In genomic region chr6:122709922-122710512, GRCh38 we compare ENCODE assay signal across 11 cellular contexts.
A peak's percentile ranks its signal among the peaks of the same experiment; 100 is the strongest.
DNase-seq lines count a peak whose midpoint lies in the region; ATAC-seq and TF ChIP-seq lines count a peak whose summit lies in the region.
"Had no signal": no experiment of that assay in that cellular context is flagged by ENCODE, and none has a peak within 500 bp of the region (broad histone marks: within the 10 kb centered on the region; RNA-seq: fewer than 3 reads in every experiment).

No MANE protein-coding gene starts in this region.

- no peak for TF ChIP-seq CTCF in CD14-positive monocyte (IDR thresholded peaks at IDR 0.05)
- TF ChIP-seq CTCF in neural progenitor cell (IDR thresholded peaks at IDR 0.05) = no peak

- H3K36me3 Mint-ChIP-seq in CD14-positive monocyte (no peaks in the 10 kb centered on the region), neural progenitor cell (no peaks in the 10 kb centered on the region)

- H3K27ac Mint-ChIP-seq in CD14-positive monocyte (peak overlapping the region; percentile 57 to 86 (median 74)), neural progenitor cell (no peak overlapping the region)

- H3K4me1 ChIP-seq in neural progenitor cell = peaks cover 28% of the 10 kb centered on the region

- DNase-seq in CD14-positive monocyte (ENCODE audit: low spot score) (peak; percentile 71), SKM-1 (lab: John Stamatoyannopoulos, UW; ENCODE audit: unreplicated experiment) (peak; percentile 95), kidney tubule cell (ENCODE audit: low spot score) (no peak), neural progenitor cell (ENCODE audit: low spot score) (no peak)
- DNase-seq in activated naive CD4-positive, alpha-beta T cell treated with Interleukin-2 at 50 U/mL for 16 hours = no peak
- DNase-seq in stimulated activated CD4-positive, alpha-beta T cell treated with anti-CD3 and anti-CD28 coated beads, Interleukin-2, amount 100 ng/mL, for 48 hours = no peak
- DNase-seq: NCI-H2081, retina had no signal

- no peak overlapping the region for H3K4me3 ChIP-seq in neural progenitor cell
- H3K4me3 ChIP-seq: SJSA1 had no signal

- ATAC-seq in GM19372 (IDR thresholded peaks at IDR 0.05; ENCODE audit: low read depth, unreplicated experiment) (peak; percentile 81), HG03108 (IDR thresholded peaks at IDR 0.05; ENCODE audit: unreplicated experiment) (peak; percentile 56)

- H3K27me3 Mint-ChIP-seq in CD14-positive monocyte (ENCODE audit: low read depth in 3 of 3) (peaks cover 0 to 16% (median 7%) of the 10 kb centered on the region in 3 donors), neural progenitor cell (ENCODE audit: insufficient read depth, low read depth) (no peaks in the 10 kb centered on the region)

- no peak overlapping the region for H2AFZ ChIP-seq in neural progenitor cell (replicated peaks)

- H3K9me3 Mint-ChIP-seq in CD14-positive monocyte = peaks cover 0 to 5% (median 0%) of the 10 kb centered on the region in 7 donors
- no peaks in the 10 kb centered on the region for H3K9me3 Mint-ChIP-seq in neural progenitor cell

- H3K27me3 ChIP-seq in neural progenitor cell = no peaks in the 10 kb centered on the region
- H3K27me3 ChIP-seq: SJSA1 had no signal

- no peak overlapping the region for H3K4me2 ChIP-seq in neural progenitor cell

- H3K4me3 Mint-ChIP-seq in CD14-positive monocyte (peak overlapping the region in 1 of 2 donors; percentile 30), neural progenitor cell (no peak overlapping the region)

- intact Hi-C loops in CD14-positive monocyte (cut with micrococcal nuclease) = loop anchor here in 1 of 2 donors (10.0 kb wide), 1 partner anchor 235 kb away; the partner anchor contains the start of gene SERINC1

- H3F3A ChIP-seq in neural progenitor cell (ENCODE audit: low read depth) = peaks cover 4% of the 10 kb centered on the region

- H3K9ac ChIP-seq in neural progenitor cell = no peak overlapping the region

- no peaks in the 10 kb centered on the region for H4K20me1 ChIP-seq in neural progenitor cell (ENCODE audit: low read depth)

- no peaks in the 10 kb centered on the region for H3K9me3 ChIP-seq in neural progenitor cell (ENCODE audit: low read depth)
- H3K9me3 ChIP-seq: SJSA1 had no signal

- no peaks in the 10 kb centered on the region for H3K36me3 ChIP-seq in neural progenitor cell
- H3K36me3 ChIP-seq: SJSA1 had no signal

- no peaks in the 10 kb centered on the region for H3K79me2 ChIP-seq in neural progenitor cell (ENCODE audit: low read depth)

- H3K4me1 Mint-ChIP-seq in CD14-positive monocyte (peaks cover 25% of the 10 kb centered on the region), neural progenitor cell (no peaks in the 10 kb centered on the region)

- no peak overlapping the region for H3K27ac ChIP-seq in neural progenitor cell
- H3K27ac ChIP-seq: SJSA1 had no signal

Comparison
In these comparisons a context has a peak if more than half of its experiments do, and no peak if none do; other contexts are left out.
1. DNase-seq: peak in CD14-positive monocyte (single experiment) and SKM-1 (single experiment); none in kidney tubule cell (single experiment), activated naive CD4-positive, alpha-beta T cell treated with Interleukin-2 at 50 U/mL for 16 hours (single experiment), stimulated activated CD4-positive, alpha-beta T cell treated with anti-CD3 and anti-CD28 coated beads, Interleukin-2, amount 100 ng/mL, for 48 hours (0 of 2) and neural progenitor cell (single experiment).